Comparison of ENCODE assay signal across 7 cellular contexts in the genomic region with DNA sequence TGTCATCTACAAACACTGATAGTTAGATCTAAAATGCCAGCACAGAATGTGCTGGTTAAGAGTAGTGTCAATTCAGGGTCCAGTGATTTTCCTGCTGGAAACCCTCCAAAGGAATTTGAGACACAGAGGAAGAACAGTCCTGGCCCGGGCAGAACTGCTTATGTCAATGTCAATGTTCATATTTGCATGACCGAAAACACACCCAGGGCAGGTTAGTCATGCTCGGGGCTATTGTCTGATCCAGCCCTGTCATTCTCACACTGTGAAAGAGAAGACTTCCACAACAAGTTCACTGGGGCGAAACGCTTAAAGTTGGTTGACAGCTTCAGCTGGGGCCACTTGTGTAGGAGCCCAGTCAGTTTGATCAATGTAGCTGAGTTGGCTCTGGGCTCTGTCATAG.
DNase-seq lines count a peak whose midpoint lies in the region; ATAC-seq, FAIRE-seq and TF ChIP-seq lines count a peak whose summit lies in the region.

No MANE protein-coding gene starts in this region.

- FAIRE-seq in GM12878 (lab: Jason Lieb, UNC) (peak; percentile 18), frontal cortex (lab: Jason Lieb, UNC) (no peak)

- CTCF ChIA-PET in GM12878 (lab: Yijun Ruan, JAX): interaction anchor here (0.6 to 1.2 kb wide), 2 partner anchors 50 to 68 kb away, joined by 3 to 4 read pairs; no protein-coding TSS in a partner anchor

- no peak for TF ChIP-seq EP300 in GM12878 (IDR thresholded peaks at IDR 0.05; ENCODE audit: borderline replicate concordance in 1 of 2, control insufficient read depth in 1 of 2, low read depth in 2 of 2, low read length in 2 of 2)

- H3K27me3 ChIP-seq in GM12878 (replicated peaks in 1 of 2; ENCODE audit: control insufficient read depth in 2 of 2, insufficient read depth in 2 of 2, low read length in 1 of 2): no peaks in the 10 kb centered on the region; a peak in 1 of 4 replicates

- in situ Hi-C loops in GM12878 (cut with MboI): no loop called here

- H3K9ac ChIP-seq in GM12878 (ENCODE audit: control insufficient read depth, insufficient read depth, low read length): no peak overlapping the region

- no peaks in the 10 kb centered on the region; the same call in 2 of the 3 replicates for H3K9me3 ChIP-seq in GM12878 (replicated peaks; ENCODE audit: control insufficient read depth, insufficient read depth, low read length)

- no peak overlapping the region for H3K4me2 ChIP-seq in GM12878 (ENCODE audit: control insufficient read depth, insufficient read depth)

- no peak for TF ChIP-seq RAD21 in GM12878 (IDR thresholded peaks at IDR 0.05; ENCODE audit: insufficient read depth, low read depth, low read length)

- no peaks in the 10 kb centered on the region for H3K9me3 Mint-ChIP-seq in stimulated activated naive B cell treated with anti-CD40 and anti-IgM and Interleukin-4, amounts not matched to agents 10 μg/mL and 1 μg/mL and 100 μg/mL, for 72 hours

- peak; percentile 94 for ATAC-seq in GM19397 (IDR thresholded peaks at IDR 0.05; ENCODE audit: unreplicated experiment)
- ATAC-seq in HG03196 (IDR thresholded peaks at IDR 0.05; ENCODE audit: unreplicated experiment): peak; percentile 90
- peak; percentile 94 for ATAC-seq in GM12878
- peak; percentile 96 to 98 for ATAC-seq in stimulated activated naive B cell treated with anti-CD40 and anti-IgM and Interleukin-4, amounts not matched to agents 10 μg/mL and 1 μg/mL and 100 μg/mL, for 72 hours (replicated peaks)

- H3K27ac Mint-ChIP-seq in stimulated activated naive B cell treated with anti-CD40 and anti-IgM and Interleukin-4, amounts not matched to agents 10 μg/mL and 1 μg/mL and 100 μg/mL, for 72 hours: no peak overlapping the region

- DNase-seq in GM12878 (ENCODE audit: low read depth, low spot score): peak; percentile 68
- peak; percentile 21 for DNase-seq in stimulated activated naive B cell treated with anti-CD40 and anti-IgM and Interleukin-4, amounts not matched to agents 10 μg/mL and 1 μg/mL and 100 μg/mL, for 72 hours
- no peak for DNase-seq in frontal cortex (ENCODE audit: low spot score in 2 of 2)
- no peak for DNase-seq in anterior cingulate cortex (lab: John Stamatoyannopoulos, UW)
- DNase-seq in activated naive CD4-positive, alpha-beta T cell treated with Interleukin-2 at 50 U/mL for 16 hours: no peak

- no peak overlapping the region for H3K27ac ChIP-seq in GM12878 (ENCODE audit: control insufficient read depth, insufficient read depth)

- H3K79me2 ChIP-seq in GM12878 (ENCODE audit: control insufficient read depth, insufficient read depth, low read length): no peaks in the 10 kb centered on the region

- POLR2A ChIA-PET in GM12878 (lab: Charles Lee): interaction anchor here (0.7 to 1.5 kb wide), 2 partner anchors 64 to 144 kb away, joined by 3 to 5 read pairs; no protein-coding TSS in a partner anchor

- intact Hi-C loops in GM12878 (cut with micrococcal nuclease; ENCODE audit: unreplicated experiment): loop anchor here (5.0 kb wide), 1 partner anchor 139 kb away; a partner anchor contains a TSS

- H4K20me1 ChIP-seq in GM12878 (ENCODE audit: control insufficient read depth, insufficient read depth): no peaks in the 10 kb centered on the region

- RAD21 ChIA-PET in GM12878 (lab: Charles Lee; ENCODE audit: unreplicated experiment): interaction anchor here (2.0 kb wide), 1 partner anchor 140 kb away, joined by 9 read pairs; a partner anchor contains a TSS

- no peak overlapping the region for H2AFZ ChIP-seq in GM12878 (ENCODE audit: control insufficient read depth, low read depth, low read length)

- no peaks in the 10 kb centered on the region for H3K36me3 ChIP-seq in GM12878 (ENCODE audit: control insufficient read depth in 2 of 2, insufficient read depth in 2 of 2, low read length in 1 of 2)

- peaks cover 22% of the 10 kb centered on the region for H3K4me1 ChIP-seq in GM12878 (ENCODE audit: control insufficient read depth, insufficient read depth, low read length)

- no peaks in the 10 kb centered on the region for H3K27me3 Mint-ChIP-seq in stimulated activated naive B cell treated with anti-CD40 and anti-IgM and Interleukin-4, amounts not matched to agents 10 μg/mL and 1 μg/mL and 100 μg/mL, for 72 hours

- no peak for TF ChIP-seq CTCF in GM12878 (IDR thresholded peaks at IDR 0.05 in 2 of 3, conservative IDR thresholded peaks at IDR 0.05 in 1 of 3; ENCODE audit: control insufficient read depth in 2 of 3, extremely low read depth in 1 of 3, insufficient read depth in 1 of 3, low read depth in 3 of 3, low read length in 3 of 3)

- no peak overlapping the region for H3K4me3 ChIP-seq in GM12878

- BruUV-seq in GM12878 (replicated peaks; lab: Mats Ljungman, UMichigan): no TSS peak

- no peaks in the 10 kb centered on the region for H3K36me3 Mint-ChIP-seq in stimulated activated naive B cell treated with anti-CD40 and anti-IgM and Interleukin-4, amounts not matched to agents 10 μg/mL and 1 μg/mL and 100 μg/mL, for 72 hours

- H3K4me3 Mint-ChIP-seq in stimulated activated naive B cell treated with anti-CD40 and anti-IgM and Interleukin-4, amounts not matched to agents 10 μg/mL and 1 μg/mL and 100 μg/mL, for 72 hours: no peak overlapping the region

- SMC1A ChIA-PET in GM12878 (lab: Charles Lee; ENCODE audit: uncharacterized antibody, unreplicated experiment): interaction anchor here (1.1 kb wide), 1 partner anchor 141 kb away, joined by 3 read pairs; no protein-coding TSS in a partner anchor

- 0% methylated on average over 5 of the region's 5 CpGs for WGBS in GM12878 (ENCODE audit: insufficient coverage, insufficient replicate concordance, low lambda C conversion rate, missing lambda C conversion rate)

- TF ChIP-seq POLR2A in GM12878 (IDR thresholded peaks at IDR 0.05; ENCODE audit: low read depth, low read length): no peak

- H3K4me1 Mint-ChIP-seq in stimulated activated naive B cell treated with anti-CD40 and anti-IgM and Interleukin-4, amounts not matched to agents 10 μg/mL and 1 μg/mL and 100 μg/mL, for 72 hours: peaks cover 14 to 24% of the 10 kb centered on the region in 2 donors

TF ChIP-seq in GM12878, 131 proteins besides CTCF, POLR2A, EP300 and RAD21 (continues in another document):
- no peak for TF ChIP-seq NR2C1 (IDR thresholded peaks at IDR 0.05)
- TF ChIP-seq, protein P1, sequence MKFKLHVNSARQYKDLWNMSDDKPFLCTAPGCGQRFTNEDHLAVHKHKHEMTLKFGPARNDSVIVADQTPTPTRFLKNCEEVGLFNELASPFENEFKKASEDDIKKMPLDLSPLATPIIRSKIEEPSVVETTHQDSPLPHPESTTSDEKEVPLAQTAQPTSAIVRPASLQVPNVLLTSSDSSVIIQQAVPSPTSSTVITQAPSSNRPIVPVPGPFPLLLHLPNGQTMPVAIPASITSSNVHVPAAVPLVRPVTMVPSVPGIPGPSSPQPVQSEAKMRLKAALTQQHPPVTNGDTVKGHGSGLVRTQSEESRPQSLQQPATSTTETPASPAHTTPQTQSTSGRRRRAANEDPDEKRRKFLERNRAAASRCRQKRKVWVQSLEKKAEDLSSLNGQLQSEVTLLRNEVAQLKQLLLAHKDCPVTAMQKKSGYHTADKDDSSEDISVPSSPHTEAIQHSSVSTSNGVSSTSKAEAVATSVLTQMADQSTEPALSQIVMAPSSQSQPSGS (IDR thresholded peaks at IDR 0.05; ENCODE audit: low read length): no peak
- TF ChIP-seq, protein P2, sequence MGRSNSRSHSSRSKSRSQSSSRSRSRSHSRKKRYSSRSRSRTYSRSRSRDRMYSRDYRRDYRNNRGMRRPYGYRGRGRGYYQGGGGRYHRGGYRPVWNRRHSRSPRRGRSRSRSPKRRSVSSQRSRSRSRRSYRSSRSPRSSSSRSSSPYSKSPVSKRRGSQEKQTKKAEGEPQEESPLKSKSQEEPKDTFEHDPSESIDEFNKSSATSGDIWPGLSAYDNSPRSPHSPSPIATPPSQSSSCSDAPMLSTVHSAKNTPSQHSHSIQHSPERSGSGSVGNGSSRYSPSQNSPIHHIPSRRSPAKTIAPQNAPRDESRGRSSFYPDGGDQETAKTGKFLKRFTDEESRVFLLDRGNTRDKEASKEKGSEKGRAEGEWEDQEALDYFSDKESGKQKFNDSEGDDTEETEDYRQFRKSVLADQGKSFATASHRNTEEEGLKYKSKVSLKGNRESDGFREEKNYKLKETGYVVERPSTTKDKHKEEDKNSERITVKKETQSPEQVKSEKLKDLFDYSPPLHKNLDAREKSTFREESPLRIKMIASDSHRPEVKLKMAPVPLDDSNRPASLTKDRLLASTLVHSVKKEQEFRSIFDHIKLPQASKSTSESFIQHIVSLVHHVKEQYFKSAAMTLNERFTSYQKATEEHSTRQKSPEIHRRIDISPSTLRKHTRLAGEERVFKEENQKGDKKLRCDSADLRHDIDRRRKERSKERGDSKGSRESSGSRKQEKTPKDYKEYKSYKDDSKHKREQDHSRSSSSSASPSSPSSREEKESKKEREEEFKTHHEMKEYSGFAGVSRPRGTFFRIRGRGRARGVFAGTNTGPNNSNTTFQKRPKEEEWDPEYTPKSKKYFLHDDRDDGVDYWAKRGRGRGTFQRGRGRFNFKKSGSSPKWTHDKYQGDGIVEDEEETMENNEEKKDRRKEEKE (IDR thresholded peaks at IDR 0.05): no peak
- TF ChIP-seq STAT1 (conservative IDR thresholded peaks at IDR 0.05): no peak
- TF ChIP-seq, protein P3, sequence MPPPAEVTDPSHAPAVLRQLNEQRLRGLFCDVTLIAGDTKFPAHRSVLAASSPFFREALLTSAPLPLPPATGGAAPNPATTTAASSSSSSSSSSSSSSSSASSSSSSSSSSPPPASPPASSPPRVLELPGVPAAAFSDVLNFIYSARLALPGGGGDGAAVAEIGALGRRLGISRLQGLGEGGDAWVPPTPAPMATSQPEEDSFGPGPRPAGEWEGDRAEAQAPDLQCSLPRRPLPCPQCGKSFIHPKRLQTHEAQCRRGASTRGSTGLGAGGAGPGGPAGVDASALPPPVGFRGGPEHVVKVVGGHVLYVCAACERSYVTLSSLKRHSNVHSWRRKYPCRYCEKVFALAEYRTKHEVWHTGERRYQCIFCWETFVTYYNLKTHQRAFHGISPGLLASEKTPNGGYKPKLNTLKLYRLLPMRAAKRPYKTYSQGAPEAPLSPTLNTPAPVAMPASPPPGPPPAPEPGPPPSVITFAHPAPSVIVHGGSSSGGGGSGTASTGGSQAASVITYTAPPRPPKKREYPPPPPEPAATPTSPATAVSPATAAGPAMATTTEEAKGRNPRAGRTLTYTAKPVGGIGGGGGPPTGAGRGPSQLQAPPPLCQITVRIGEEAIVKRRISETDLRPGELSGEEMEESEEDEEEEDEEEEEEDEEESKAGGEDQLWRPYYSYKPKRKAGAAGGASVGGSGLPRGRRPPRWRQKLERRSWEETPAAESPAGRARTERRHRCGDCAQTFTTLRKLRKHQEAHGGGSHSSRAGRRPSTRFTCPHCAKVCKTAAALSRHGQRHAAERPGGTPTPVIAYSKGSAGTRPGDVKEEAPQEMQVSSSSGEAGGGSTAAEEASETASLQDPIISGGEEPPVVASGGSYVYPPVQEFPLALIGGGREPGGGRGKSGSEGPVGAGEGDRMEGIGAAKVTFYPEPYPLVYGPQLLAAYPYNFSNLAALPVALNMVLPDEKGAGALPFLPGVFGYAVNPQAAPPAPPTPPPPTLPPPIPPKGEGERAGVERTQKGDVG (CRISPR knock-in tag; IDR thresholded peaks at IDR 0.05): no peak

Comparison
In these comparisons a context has a peak if more than half of its experiments do, and no peak if none do; other contexts are left out.
1. DNase-seq: peak in GM12878 (single experiment) and stimulated activated naive B cell treated with anti-CD40 and anti-IgM and Interleukin-4, amounts not matched to agents 10 μg/mL and 1 μg/mL and 100 μg/mL, for 72 hours (single experiment); none in frontal cortex (0 of 2), anterior cingulate cortex (0 of 58) and activated naive CD4-positive, alpha-beta T cell treated with Interleukin-2 at 50 U/mL for 16 hours (single experiment).
2. Peak in every context shown above with its lines, with median percentiles within 50 percentile points of each other: ATAC-seq.